Comparison of ENCODE assay signal across 8 cellular contexts in genomic region chr10:92593553-92594046, GRCh38.
DNase-seq lines count a peak whose midpoint lies in the region; ATAC-seq and TF ChIP-seq lines count a peak whose summit lies in the region.

No MANE protein-coding gene starts in this region.

- H3K9me3 ChIP-seq in iPS DF 6.9 (ENCODE audit: control insufficient read depth, insufficient read depth, low read length), result no peaks in the 10 kb centered on the region

- no peaks in the 10 kb centered on the region for H3K27me3 Mint-ChIP-seq in T-helper 1 cell treated with Interleukin-12 subunit alpha and Interleukin-12 subunit beta and Interleukin-4 antibody, amounts not matched to agents 30 μg/mL and 1 μg/mL, for 36 hours (ENCODE audit: low read depth)
- no peaks in the 10 kb centered on the region for H3K27me3 Mint-ChIP-seq in stimulated activated naive B cell treated with anti-CD40 and anti-IgM and Interleukin-4, amounts not matched to agents 10 μg/mL and 1 μg/mL and 100 μg/mL, for 72 hours

- H3K36me3 Mint-ChIP-seq in T-helper 1 cell treated with Interleukin-12 subunit alpha and Interleukin-12 subunit beta and Interleukin-4 antibody, amounts not matched to agents 30 μg/mL and 1 μg/mL, for 36 hours (ENCODE audit: low read depth), result peaks cover 8% of the 10 kb centered on the region
- peaks cover 0 to 3% of the 10 kb centered on the region in 2 donors for H3K36me3 Mint-ChIP-seq in stimulated activated naive B cell treated with anti-CD40 and anti-IgM and Interleukin-4, amounts not matched to agents 10 μg/mL and 1 μg/mL and 100 μg/mL, for 72 hours

- no peak for ATAC-seq in stimulated activated naive B cell treated with anti-CD40 and anti-IgM and Interleukin-4, amounts not matched to agents 10 μg/mL and 1 μg/mL and 100 μg/mL, for 72 hours (replicated peaks)

- peak overlapping the region; percentile 90 for H3K4me3 Mint-ChIP-seq in T-helper 1 cell treated with Interleukin-12 subunit alpha and Interleukin-12 subunit beta and Interleukin-4 antibody, amounts not matched to agents 30 μg/mL and 1 μg/mL, for 36 hours
- H3K4me3 Mint-ChIP-seq in stimulated activated naive B cell treated with anti-CD40 and anti-IgM and Interleukin-4, amounts not matched to agents 10 μg/mL and 1 μg/mL and 100 μg/mL, for 72 hours, result peak overlapping the region; percentile 98 to 99

- H3K27ac ChIP-seq in iPS DF 6.9 (ENCODE audit: low read length), result no peak overlapping the region

- H3K4me1 ChIP-seq in iPS DF 6.9 (ENCODE audit: control insufficient read depth, insufficient read depth, low read length), result no peaks in the 10 kb centered on the region

- H3K4me3 ChIP-seq in WI38 (ENCODE audit: low read depth, low read length) (peak overlapping the region; percentile 77), iPS DF 6.9 (ENCODE audit: low read length) (peak overlapping the region; percentile 60; the same call in 1 of the 2 replicates)

- no peaks in the 10 kb centered on the region for H3K9me3 Mint-ChIP-seq in T-helper 1 cell treated with Interleukin-12 subunit alpha and Interleukin-12 subunit beta and Interleukin-4 antibody, amounts not matched to agents 30 μg/mL and 1 μg/mL, for 36 hours
- no peaks in the 10 kb centered on the region for H3K9me3 Mint-ChIP-seq in stimulated activated naive B cell treated with anti-CD40 and anti-IgM and Interleukin-4, amounts not matched to agents 10 μg/mL and 1 μg/mL and 100 μg/mL, for 72 hours

- peaks cover 56% of the 10 kb centered on the region for H3K4me1 Mint-ChIP-seq in T-helper 1 cell treated with Interleukin-12 subunit alpha and Interleukin-12 subunit beta and Interleukin-4 antibody, amounts not matched to agents 30 μg/mL and 1 μg/mL, for 36 hours (ENCODE audit: low read depth)
- peaks cover 14 to 35% of the 10 kb centered on the region in 2 donors for H3K4me1 Mint-ChIP-seq in stimulated activated naive B cell treated with anti-CD40 and anti-IgM and Interleukin-4, amounts not matched to agents 10 μg/mL and 1 μg/mL and 100 μg/mL, for 72 hours

- peak overlapping the region; percentile 98 for H3K27ac Mint-ChIP-seq in T-helper 1 cell treated with Interleukin-12 subunit alpha and Interleukin-12 subunit beta and Interleukin-4 antibody, amounts not matched to agents 30 μg/mL and 1 μg/mL, for 36 hours
- H3K27ac Mint-ChIP-seq in stimulated activated naive B cell treated with anti-CD40 and anti-IgM and Interleukin-4, amounts not matched to agents 10 μg/mL and 1 μg/mL and 100 μg/mL, for 72 hours, result peak overlapping the region; percentile 99

- no peaks in the 10 kb centered on the region for H3K27me3 ChIP-seq in iPS DF 6.9 (ENCODE audit: control insufficient read depth, insufficient read depth, low read length)

- WGBS in iPS DF 6.9 (ENCODE audit: insufficient coverage, insufficient read length), result no CpG with 5 or more reads among the region's 8 CpGs

- DNase-seq in T-helper 1 cell (no peak), iPS DF 6.9 (ENCODE audit: low read depth, low spot score) (no peak), NCI-H446 (lab: John Stamatoyannopoulos, UW) (no peak), germinal center (ENCODE audit: low spot score) (no peak), RKO (ENCODE audit: low spot score) (no peak)
- DNase-seq in stimulated activated naive B cell treated with anti-CD40 and anti-IgM and Interleukin-4, amounts not matched to agents 10 μg/mL and 1 μg/mL and 100 μg/mL, for 72 hours, result no peak

- TF ChIP-seq CTCF in WI38 (IDR thresholded peaks at IDR 0.05; ENCODE audit: low read depth, low read length), result no peak

- H3K36me3 ChIP-seq in iPS DF 6.9 (ENCODE audit: control insufficient read depth, insufficient read depth, low read length), result no peaks in the 10 kb centered on the region
